Comparison of ENCODE assay signal across 28 cellular contexts in genomic region chr3:172410702-172411477, GRCh38. TPM values are rescaled to one million over a fixed set of nuclear protein-coding genes. Genes with fewer than 3 reads are reported as not detected.
"Had no signal": no experiment of that assay in that cellular context is flagged by ENCODE, and none has a peak within 500 bp of the region (broad histone marks: within the 10 kb centered on the region; RNA-seq: fewer than 3 reads in every experiment).

No MANE protein-coding gene starts in this region.

- H3K4me1 Mint-ChIP-seq: memory B cell; naive thymus-derived CD8-positive, alpha-beta T cell; stimulated activated naive CD8-positive, alpha-beta T cell treated with anti-CD3 and anti-CD28 coated beads, Interleukin-15, amount 100 ng/mL, for 72 hours; WTC11 had no signal

- H3K27ac ChIP-seq: brain microvascular endothelial cell, epithelial cell of prostate, gastroesophageal sphincter, heart right ventricle, left lung, right atrium auricular region had no signal

- H3K27ac Mint-ChIP-seq: activated CD8-positive, alpha-beta T cell treated with anti-CD3 and anti-CD28 coated beads for 36 hours; activated naive CD8-positive, alpha-beta T cell; activated T-cell treated with anti-CD3 and anti-CD28 coated beads, Interleukin-2, amount 50 U/mL, for 72 hours; memory B cell; stimulated activated naive CD8-positive, alpha-beta T cell treated with anti-CD3 and anti-CD28 coated beads, Interleukin-15, amount 100 ng/mL, for 72 hours; type B pancreatic cell; WTC11 had no signal

- FAIRE-seq: keratinocyte, TTC549 had no signal

- DNase-seq: activated CD4-positive, alpha-beta T cell treated with anti-CD3 and anti-CD28 coated beads for 48 hours; activated CD8-positive, alpha-beta T cell treated with anti-CD3 and anti-CD28 coated beads for 36 hours; activated gamma-delta T cell; activated T-cell treated with anti-CD3 and anti-CD28 coated beads, Interleukin-2, amount 50 U/mL, for 72 hours; amniotic stem cell; brain microvascular endothelial cell; cerebellar nuclear complex; effector CD8-positive, alpha-beta T cell; heart right ventricle; naive thymus-derived CD8-positive, alpha-beta T cell; nucleus accumbens; stimulated activated naive CD8-positive, alpha-beta T cell treated with anti-CD3 and anti-CD28 coated beads, Interleukin-15, amount 100 ng/mL, for 72 hours; SW 1271 had no signal

- H3K27me3 ChIP-seq: brain microvascular endothelial cell, gastroesophageal sphincter, left lung, right atrium auricular region had no signal

- H3K36me3 Mint-ChIP-seq: activated naive CD8-positive, alpha-beta T cell; memory B cell; type B pancreatic cell; WTC11 had no signal

- H3K36me3 ChIP-seq: brain microvascular endothelial cell, gastroesophageal sphincter, heart right ventricle, left lung, right atrium auricular region had no signal

- ATAC-seq: activated CD8-positive, alpha-beta T cell treated with anti-CD3 and anti-CD28 coated beads for 36 hours; activated T-cell treated with anti-CD3 and anti-CD28 coated beads, Interleukin-2, amount 50 U/mL, for 72 hours; gastroesophageal sphincter; heart right ventricle; left lung; naive thymus-derived CD8-positive, alpha-beta T cell; stimulated activated naive CD8-positive, alpha-beta T cell treated with anti-CD3 and anti-CD28 coated beads, Interleukin-15, amount 100 ng/mL, for 72 hours; WTC11 had no signal

- H3K4me3 ChIP-seq: gastroesophageal sphincter, heart right ventricle, left lung, right atrium auricular region had no signal

- H3K9me3 Mint-ChIP-seq: activated CD8-positive, alpha-beta T cell treated with anti-CD3 and anti-CD28 coated beads for 36 hours; type B pancreatic cell; WTC11 had no signal

- H3K4me1 ChIP-seq: gastroesophageal sphincter, heart right ventricle, left lung, right atrium auricular region had no signal

- H3K4me3 Mint-ChIP-seq: activated CD8-positive, alpha-beta T cell treated with anti-CD3 and anti-CD28 coated beads for 36 hours; activated naive CD8-positive, alpha-beta T cell; activated T-cell treated with anti-CD3 and anti-CD28 coated beads, Interleukin-2, amount 50 U/mL, for 72 hours; memory B cell; naive thymus-derived CD8-positive, alpha-beta T cell; stimulated activated naive CD8-positive, alpha-beta T cell treated with anti-CD3 and anti-CD28 coated beads, Interleukin-15, amount 100 ng/mL, for 72 hours; type B pancreatic cell; WTC11 had no signal

- H3K9me3 ChIP-seq: gastroesophageal sphincter, heart right ventricle, left lung, right atrium auricular region had no signal

RNA-seq across cellular contexts. Expression of gene GHSR, which starts 37.4 kb away (rescaled TPM):
- total RNA-seq: activated CD8-positive, alpha-beta T cell treated with anti-CD3 and anti-CD28 coated beads for 36 hours; activated T-cell treated with anti-CD3 and anti-CD28 coated beads, Interleukin-2, amount 50 U/mL, for 72 hours; fibroblast of lung; gastroesophageal sphincter; heart right ventricle; left lung; mucosa of gallbladder; naive thymus-derived CD8-positive, alpha-beta T cell; posterior vena cava; right atrium auricular region; T-helper 2 cell treated with Interferon-gamma antibody and Interleukin-4, amounts not matched to agents 100 ng/mL and 5 ng/mL, for 36 hours; temporal lobe; WTC11 had no signal
- polyA plus RNA-seq: fibroblast of lung; heart right ventricle; keratinocyte; naive thymus-derived CD8-positive, alpha-beta T cell had no signal
